8 cellular contexts compared by ENCODE assay signal in the genomic region with DNA sequence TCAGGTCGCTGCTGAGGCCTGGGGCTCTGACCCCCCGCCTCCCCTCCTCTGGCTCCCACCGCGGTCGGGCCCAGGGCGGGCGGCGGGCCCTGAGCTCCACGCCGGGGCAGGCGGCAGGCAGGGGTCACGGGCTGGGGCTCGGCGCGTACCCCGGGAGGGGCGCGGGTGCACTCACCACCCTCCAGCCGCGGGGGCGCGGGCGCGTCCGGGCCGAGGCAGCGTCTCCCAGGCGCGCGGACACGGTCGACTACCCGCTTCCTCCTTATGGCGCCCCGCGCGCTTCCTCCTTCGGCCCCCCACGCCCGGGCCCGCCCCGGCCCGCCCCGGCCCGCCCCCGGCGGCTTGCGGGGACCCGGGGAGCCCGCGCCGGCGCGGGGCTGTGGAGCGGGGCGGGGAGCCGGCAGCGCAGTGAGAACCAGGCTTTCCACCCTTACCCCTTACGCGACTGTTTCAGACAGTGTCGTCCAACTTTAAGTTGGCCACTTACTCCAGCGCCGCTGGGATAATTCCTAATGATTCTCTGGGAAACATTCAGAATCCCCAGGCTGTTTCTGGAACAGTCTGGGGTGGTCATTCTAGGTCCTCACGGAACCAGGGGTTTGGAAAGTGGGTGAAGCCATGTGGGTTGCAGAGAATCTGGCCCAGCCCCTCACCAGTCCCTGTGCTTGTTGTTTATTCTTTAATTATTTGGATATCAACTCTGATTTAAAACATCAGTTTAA. TPM values are rescaled to one million over a fixed set of nuclear protein-coding genes. Genes with fewer than 3 reads are reported as not detected.
DNase-seq lines count a peak whose midpoint lies in the region; TF ChIP-seq lines count a peak whose summit lies in the region.

Gene BID (minus strand): TSS at position 264 of the 722 bp plus-strand sequence. CDS start 24,353 bp downstream, outside the sequence.

- peak within 1 kb of the TSS; percentile 44 to 72 for H3K18ac ChIP-seq in mesenchymal stem cell (ENCODE audit: low read depth in 1 of 2, low read length in 2 of 2)

- H3K36me3 ChIP-seq in HUES6 (ENCODE audit: control insufficient read depth, insufficient read depth, low read length) (0 out of 2 replicates have a peak, but pooled peaks cover 2% of the 10 kb centered on the region), mesenchymal stem cell (ENCODE audit: control insufficient read depth in 1 of 2, insufficient read depth in 2 of 2, low read depth in 1 of 2, low read length in 2 of 2) (peaks cover 0 to 9% of the 10 kb centered on the region in 2 experiments)

- H2BK15ac ChIP-seq in mesenchymal stem cell (ENCODE audit: low read depth, poor library complexity, severe bottlenecking) = peak within 1 kb of the TSS; percentile 12

- H2AFZ ChIP-seq in mesenchymal stem cell (ENCODE audit: low read depth, low read length) = peak within 1 kb of the TSS; percentile 62

- WGBS in mesenchymal stem cell = 2% methylated on average over 21 of the region's 64 CpGs

- H3K23ac ChIP-seq in mesenchymal stem cell (ENCODE audit: low read length in 2 of 2) = peak within 1 kb of the TSS in 1 of 2 experiments; percentile 18

- TF ChIP-seq CTCF in VCaP (conservative IDR thresholded peaks at IDR 0.05) = no peak

- peak within 1 kb of the TSS in 1 of 2 experiments; percentile 53 for H3K4ac ChIP-seq in mesenchymal stem cell (ENCODE audit: low read depth in 1 of 2, low read length in 2 of 2)

- H2BK120ac ChIP-seq in mesenchymal stem cell (ENCODE audit: low read depth, low read length) = no peak within 1 kb of the TSS

- H3K27me3 ChIP-seq in HUES6 (ENCODE audit: control insufficient read depth, insufficient read depth, low read length) (peaks cover 15% of the 10 kb centered on the region; the same call in 1 of the 2 replicates), mesenchymal stem cell (ENCODE audit: control insufficient read depth in 1 of 2, insufficient read depth in 1 of 2, low read length in 2 of 2) (peaks cover 0 to under 1% of the 10 kb centered on the region in 2 experiments)

- no peaks in the 10 kb centered on the region for H3K9me3 ChIP-seq in HUES6 (ENCODE audit: control insufficient read depth, insufficient read depth, low read depth, low read length)
- no peaks in the 10 kb centered on the region for H3K9me3 ChIP-seq in mesenchymal stem cell (ENCODE audit: control insufficient read depth, low read length)

- peak; percentile 45 for DNase-seq in stimulated activated CD4-positive, alpha-beta T cell treated with anti-CD3 and anti-CD28 coated beads, Interleukin-12 subunit alpha, Interleukin-12 subunit beta, amount 100 ng/mL, for 4 hours
- no peak for DNase-seq in stimulated activated CD4-positive, alpha-beta T cell treated with anti-CD3 and anti-CD28 coated beads, Interleukin-1b, Interleukin-23, amount 100 ng/mL, for 48 hours
- DNase-seq in effector CD8-positive, alpha-beta T cell (lab: John Stamatoyannopoulos, UW) = peak; percentile 17
- DNase-seq in mesenchymal stem cell (peak; percentile 29), medulla oblongata (ENCODE audit: extremely low spot score) (no peak)

- H2AK5ac ChIP-seq in mesenchymal stem cell (ENCODE audit: low read length, severe bottlenecking) = no peak within 1 kb of the TSS

- no peak within 1 kb of the TSS for H4K91ac ChIP-seq in mesenchymal stem cell (ENCODE audit: low read length)

- no peak within 1 kb of the TSS for H3K27ac ChIP-seq in HUES6 (ENCODE audit: low read depth, low read length)
- H3K27ac ChIP-seq in VCaP = peak within 1 kb of the TSS; percentile 83
- H3K27ac ChIP-seq in mesenchymal stem cell (ENCODE audit: low read length, poor library complexity, severe bottlenecking) = no peak within 1 kb of the TSS
- H3K27ac ChIP-seq in temporal lobe (ENCODE audit: low read depth, low read length) = peak within 1 kb of the TSS; percentile 25

- peak within 1 kb of the TSS; percentile 86 for H4K8ac ChIP-seq in mesenchymal stem cell (ENCODE audit: low read length)

- peak within 1 kb of the TSS; percentile 82 for H3K4me2 ChIP-seq in mesenchymal stem cell (ENCODE audit: low read length, poor library complexity, severe bottlenecking)

- H2BK5ac ChIP-seq in mesenchymal stem cell (ENCODE audit: low read depth, low read length, poor library complexity, severe bottlenecking) = no peak within 1 kb of the TSS

- H3K4me1 ChIP-seq in HUES6 (ENCODE audit: control insufficient read depth, insufficient read depth, low read length) (peaks cover 21% of the 10 kb centered on the region), mesenchymal stem cell (ENCODE audit: control insufficient read depth, insufficient read depth, low read depth, low read length) (peaks cover 31% of the 10 kb centered on the region)

- H2BK12ac ChIP-seq in mesenchymal stem cell (ENCODE audit: low read length in 2 of 2) = peak within 1 kb of the TSS in 1 of 2 experiments; percentile 68

- H3K79me1 ChIP-seq in mesenchymal stem cell (replicated peaks; ENCODE audit: low read length, poor library complexity, severe bottlenecking) = peaks cover 21% of the 10 kb centered on the region

- H3K4me3 ChIP-seq in HUES6 (ENCODE audit: low read depth, low read length) = peak within 1 kb of the TSS; percentile 55
- H3K4me3 ChIP-seq in mesenchymal stem cell (ENCODE audit: insufficient read depth in 1 of 2, low read depth in 1 of 2, low read length in 2 of 2) = peak within 1 kb of the TSS; percentile 80 to 81

- peak within 1 kb of the TSS; percentile 72 for H3K9ac ChIP-seq in HUES6 (ENCODE audit: low read length)
- peak within 1 kb of the TSS; percentile 70 for H3K9ac ChIP-seq in mesenchymal stem cell (ENCODE audit: low read length)

- peak within 1 kb of the TSS in 1 of 2 experiments; percentile 70 for H3K14ac ChIP-seq in mesenchymal stem cell (ENCODE audit: low read length in 2 of 2)

RNA-seq across cellular contexts. Expression of gene BID, which starts in this region (rescaled TPM):
- polyA plus RNA-seq in mesenchymal stem cell (2013, experiment 1 of 2) = 25.7 TPM
- 25.8 TPM for polyA plus RNA-seq in mesenchymal stem cell (2013, experiment 2 of 2)
- 39.8 TPM for total RNA-seq in temporal lobe

Comparison
In these comparisons a context has a peak if more than half of its experiments do, and no peak if none do; other contexts are left out.
1. DNase-seq: peak in stimulated activated CD4-positive, alpha-beta T cell treated with anti-CD3 and anti-CD28 coated beads, Interleukin-12 subunit alpha, Interleukin-12 subunit beta, amount 100 ng/mL, for 4 hours (single experiment), effector CD8-positive, alpha-beta T cell (single experiment) and mesenchymal stem cell (single experiment); none in stimulated activated CD4-positive, alpha-beta T cell treated with anti-CD3 and anti-CD28 coated beads, Interleukin-1b, Interleukin-23, amount 100 ng/mL, for 48 hours (single experiment) and medulla oblongata (single experiment).
2. H3K27ac ChIP-seq: peak in VCaP (single experiment) and temporal lobe (single experiment); none in HUES6 (single experiment) and mesenchymal stem cell (single experiment).